Comparison of ENCODE assay signal across 12 cellular contexts in genomic region chr4:38130884-38131283, GRCh38.
DNase-seq lines count a peak whose midpoint lies in the region; ATAC-seq, FAIRE-seq and TF ChIP-seq lines count a peak whose summit lies in the region.
"Had no signal": no experiment of that assay in that cellular context is flagged by ENCODE, and none has a peak within 500 bp of the region (broad histone marks: within the 10 kb centered on the region; RNA-seq: fewer than 3 reads in every experiment).

No MANE protein-coding gene starts in this region.

- intact Hi-C loops in pancreas (cut with DNase I) = no loop called here

- peaks cover 27% of the 10 kb centered on the region for H3K36me3 Mint-ChIP-seq in CD4-positive, CD25-positive, alpha-beta regulatory T cell

- no peaks in the 10 kb centered on the region for H3K27me3 ChIP-seq in CD4-positive, CD25-positive, alpha-beta regulatory T cell (ENCODE audit: control insufficient read depth, insufficient read depth, low read length)
- no peaks in the 10 kb centered on the region for H3K27me3 ChIP-seq in ectodermal cell (ENCODE audit: control insufficient read depth, insufficient read depth, low read length, poor library complexity, severe bottlenecking)
- no peaks in the 10 kb centered on the region for H3K27me3 ChIP-seq in pancreas
- H3K27me3 ChIP-seq: MG63 had no signal

- 44 to 74% methylated on average over 2 to 3 of the region's 3 CpGs for WGBS in ectodermal cell, 2 experiments
- WGBS in pancreas, 2 donors = 67 to 77% methylated on average over 3 of the region's 3 CpGs

- no peaks in the 10 kb centered on the region for H3K9me3 ChIP-seq in CD4-positive, CD25-positive, alpha-beta regulatory T cell (ENCODE audit: control insufficient read depth in 2 of 2, low read length in 2 of 2)
- H3K9me3 ChIP-seq in ectodermal cell (ENCODE audit: control insufficient read depth, low read length) (no peaks in the 10 kb centered on the region), pancreas (no peaks in the 10 kb centered on the region)
- H3K9me3 ChIP-seq: MG63 had no signal

- peak overlapping the region; percentile 85 for H3K27ac ChIP-seq in CD4-positive, CD25-positive, alpha-beta regulatory T cell (ENCODE audit: insufficient read depth, low read length, poor library complexity, severe bottlenecking)
- peak overlapping the region; percentile 89 for H3K27ac ChIP-seq in ectodermal cell (ENCODE audit: insufficient read depth, low read depth, low read length, poor library complexity, severe bottlenecking)
- H3K27ac ChIP-seq in pancreas = peak overlapping the region; percentile 46 to 86 (median 64)

- peak overlapping the region; percentile 69 for H3K4me3 ChIP-seq in CD4-positive, CD25-positive, alpha-beta regulatory T cell (ENCODE audit: low read depth, low read length)
- H3K4me3 ChIP-seq in ectodermal cell (ENCODE audit: insufficient read depth, low read depth, low read length) (no peak overlapping the region), pancreas (no peak overlapping the region)
- H3K4me3 ChIP-seq: MG63 had no signal

- no peaks in the 10 kb centered on the region for H3K9me3 Mint-ChIP-seq in CD4-positive, CD25-positive, alpha-beta regulatory T cell
- H3K9me3 Mint-ChIP-seq: neural crest cell had no signal

- peaks cover 29 to 71% (median 57%) of the 10 kb centered on the region in 4 donors for H3K4me1 Mint-ChIP-seq in CD4-positive, CD25-positive, alpha-beta regulatory T cell

- peaks cover 58% of the 10 kb centered on the region for H3K4me1 ChIP-seq in CD4-positive, CD25-positive, alpha-beta regulatory T cell (ENCODE audit: control insufficient read depth, insufficient read depth, low read length, poor library complexity, severe bottlenecking)
- H3K4me1 ChIP-seq in ectodermal cell (ENCODE audit: control insufficient read depth, insufficient read depth, low read length) (peaks cover 42% of the 10 kb centered on the region), pancreas (peaks cover 33 to 44% (median 40%) of the 10 kb centered on the region in 3 donors)

- peaks cover 20% of the 10 kb centered on the region for H3K36me3 ChIP-seq in CD4-positive, CD25-positive, alpha-beta regulatory T cell (ENCODE audit: control insufficient read depth, insufficient read depth, low read length)
- peaks cover 3% of the 10 kb centered on the region for H3K36me3 ChIP-seq in ectodermal cell (ENCODE audit: control insufficient read depth, insufficient read depth, low read length)
- H3K36me3 ChIP-seq in pancreas = no peaks in the 10 kb centered on the region
- H3K36me3 ChIP-seq: MG63 had no signal

- FAIRE-seq in pancreas (lab: Jason Lieb, UNC) = no peak

- no peak for DNase-seq in CD4-positive, CD25-positive, alpha-beta regulatory T cell
- DNase-seq in NCI-H82 treated with DMSO at 0.1 percent for 48 hours (lab: John Stamatoyannopoulos, UW; ENCODE audit: unreplicated experiment) (peak; percentile 11), pancreas (no peak), SKM-1 treated with dmso at 0.1 percent for 144 hours (lab: John Stamatoyannopoulos, UW; ENCODE audit: unreplicated experiment) (no peak)
- DNase-seq: anterior cingulate cortex, MG63, RPMI8226 had no signal

- ATAC-seq in CD4-positive, CD25-positive, alpha-beta regulatory T cell (ENCODE audit: low read depth in 2 of 2) = no peak
- ATAC-seq in pancreas (no peak), GM19023 (IDR thresholded peaks at IDR 0.05; ENCODE audit: unreplicated experiment) (no peak), GM21367 (IDR thresholded peaks at IDR 0.05; ENCODE audit: unreplicated experiment) (no peak), HG03280 (IDR thresholded peaks at IDR 0.05; ENCODE audit: unreplicated experiment) (no peak)

- H3K27me3 Mint-ChIP-seq in CD4-positive, CD25-positive, alpha-beta regulatory T cell = no peaks in the 10 kb centered on the region

- peak overlapping the region; percentile 70 to 91 (median 78) for H3K4me3 Mint-ChIP-seq in CD4-positive, CD25-positive, alpha-beta regulatory T cell
- H3K4me3 Mint-ChIP-seq: neural crest cell had no signal

- TF ChIP-seq CTCF in pancreas (IDR thresholded peaks at IDR 0.05) = no peak

- peak overlapping the region; percentile 96 to 98 (median 98) for H3K27ac Mint-ChIP-seq in CD4-positive, CD25-positive, alpha-beta regulatory T cell
